15 cellular contexts compared by ENCODE assay signal in genomic region chr7:121797283-121798037, GRCh38.
DNase-seq lines count a peak whose midpoint lies in the region; TF ChIP-seq lines count a peak whose summit lies in the region.
"Had no signal": no experiment of that assay in that cellular context is flagged by ENCODE, and none has a peak within 500 bp of the region (broad histone marks: within the 10 kb centered on the region; RNA-seq: fewer than 3 reads in every experiment).

No MANE protein-coding gene starts in this region.

- peak overlapping the region in 43 of 59 donors; percentile 1 to 55 (median 26) for H3K4me3 ChIP-seq in dorsolateral prefrontal cortex
- H3K4me3 ChIP-seq in testis: no peak overlapping the region
- H3K4me3 ChIP-seq: A549, cardiac muscle cell, gastrocnemius medialis had no signal

- H3K36me3 ChIP-seq in testis (ENCODE audit: low read depth, missing control alignments): no peaks in the 10 kb centered on the region
- H3K36me3 ChIP-seq: cardiac muscle cell, gastrocnemius medialis had no signal

- 75 to 81% methylated on average over 6 of the region's 6 CpGs for WGBS in testis, 2 donors

- intact Hi-C loops in dorsolateral prefrontal cortex (cut with DNase I) (loop anchor here in 1 of 2 donors (5.0 kb wide), 1 partner anchor 45 kb away; no protein-coding TSS in a partner anchor), testis (cut with DNase I; ENCODE audit: low total_unique reads) (no loop called here)

- H3K27ac ChIP-seq in dorsolateral prefrontal cortex: peak overlapping the region in 53 of 59 donors; percentile 13 to 86 (median 71)
- H3K27ac ChIP-seq in temporal lobe (ENCODE audit: low read depth, low read length): peak overlapping the region; percentile 7
- no peak overlapping the region for H3K27ac ChIP-seq in testis
- H3K27ac ChIP-seq: A549, cardiac muscle cell, gastrocnemius medialis had no signal

- no peaks in the 10 kb centered on the region for H3K9me3 ChIP-seq in testis
- H3K9me3 ChIP-seq: A549, gastrocnemius medialis had no signal

- peak in 9 of 56 donors; percentile 10 to 27 (median 16) for TF ChIP-seq CTCF in dorsolateral prefrontal cortex (IDR thresholded peaks at IDR 0.05 in 54 of 56, conservative IDR thresholded peaks at IDR 0.05 in 2 of 56; ENCODE audit: low read depth in 1 of 56, partially characterized antibody in 56 of 56)
- TF ChIP-seq CTCF in testis (IDR thresholded peaks at IDR 0.05): no peak

- DNase-seq in NCI-H345 (lab: John Stamatoyannopoulos, UW) (peak; percentile 2), NCI-H345 treated with DMSO at 0.1 percent for 48 hours (lab: John Stamatoyannopoulos, UW; ENCODE audit: unreplicated experiment) (no peak), dorsolateral prefrontal cortex (peak in 9 of 10 donors; percentile 4 to 80 (median 59)), left kidney (ENCODE audit: low read depth, low spot score) (peak; percentile 2), testis (no peak), 8988T (no peak), NCI-H1694 treated with DMSO at 0.1 percent for 48 hours (lab: John Stamatoyannopoulos, UW) (no peak)
- DNase-seq: activated T-cell treated with anti-CD3 and anti-CD28 coated beads, Interleukin-2, amount 50 U/mL, for 1 hour; DMS79 treated with DMSO at 0.1 percent for 48 hours; gastrocnemius medialis; KBM-7; stimulated activated CD4-positive, alpha-beta T cell treated with anti-CD3 and anti-CD28 coated beads, Interleukin-12 subunit alpha, Interleukin-12 subunit beta, amount 100 ng/mL, for 4 hours had no signal

- H3K4me1 ChIP-seq in testis: no peaks in the 10 kb centered on the region
- H3K4me1 ChIP-seq: A549, gastrocnemius medialis had no signal

- peaks cover 0 to 23% (median 0%) of the 10 kb centered on the region in 45 donors for H3K27me3 ChIP-seq in dorsolateral prefrontal cortex
- no peaks in the 10 kb centered on the region for H3K27me3 ChIP-seq in testis
- H3K27me3 ChIP-seq: cardiac muscle cell, gastrocnemius medialis had no signal

- no peak for TF ChIP-seq POLR2A in testis (IDR thresholded peaks at IDR 0.05)

Comparison
In these comparisons a context has a peak if more than half of its experiments do, and no peak if none do; other contexts are left out.
1. DNase-seq: peak in NCI-H345 (single experiment), dorsolateral prefrontal cortex (9 of 10) and left kidney (single experiment); none in NCI-H345 treated with DMSO at 0.1 percent for 48 hours (single experiment), testis (single experiment), 8988T (single experiment) and NCI-H1694 treated with DMSO at 0.1 percent for 48 hours (single experiment).
2. H3K27ac ChIP-seq: peak in dorsolateral prefrontal cortex (53 of 59) and temporal lobe (single experiment); none in testis (0 of 2).
3. H3K4me3 ChIP-seq: peak in dorsolateral prefrontal cortex (43 of 59); none in testis (0 of 2).